Comparison of ENCODE assay signal across 14 cellular contexts in genomic region chr3:24060055-24060454, GRCh38.
DNase-seq lines count a peak whose midpoint lies in the region; ATAC-seq, FAIRE-seq and TF ChIP-seq lines count a peak whose summit lies in the region.
"Had no signal": no experiment of that assay in that cellular context is flagged by ENCODE, and none has a peak within 500 bp of the region (broad histone marks: within the 10 kb centered on the region; RNA-seq: fewer than 3 reads in every experiment).

No MANE protein-coding gene starts in this region.

- no peaks in the 10 kb centered on the region for H3K9me3 Mint-ChIP-seq in activated CD4-positive, alpha-beta memory T cell treated with anti-CD3 and anti-CD28 coated beads for 36 hours
- H3K9me3 Mint-ChIP-seq: activated CD4-positive, alpha-beta T cell treated with anti-CD3 and anti-CD28 coated beads, Interleukin-2, amount 10 ng/mL, durations not matched to agents 24 days and 14 days; activated naive CD4-positive, alpha-beta T cell treated with anti-CD3 and anti-CD28 coated beads, Interleukin-2, amount 10 ng/mL, durations not matched to agents 7 days and 5 days had no signal

- ATAC-seq in GM18505 (IDR thresholded peaks at IDR 0.05; ENCODE audit: unreplicated experiment) = no peak
- ATAC-seq: left colon, right lobe of liver had no signal

- no peak overlapping the region for H3K27ac Mint-ChIP-seq in activated CD4-positive, alpha-beta memory T cell treated with anti-CD3 and anti-CD28 coated beads for 36 hours
- H3K27ac Mint-ChIP-seq: activated CD4-positive, alpha-beta T cell treated with anti-CD3 and anti-CD28 coated beads, Interleukin-2, amount 10 ng/mL, durations not matched to agents 24 days and 14 days; activated naive CD4-positive, alpha-beta T cell treated with anti-CD3 and anti-CD28 coated beads, Interleukin-2, amount 10 ng/mL, durations not matched to agents 7 days and 5 days had no signal

- no peak for FAIRE-seq in GM19239 (lab: Jason Lieb, UNC)

- H3K36me3 Mint-ChIP-seq in activated CD4-positive, alpha-beta memory T cell treated with anti-CD3 and anti-CD28 coated beads for 36 hours = no peaks in the 10 kb centered on the region
- H3K36me3 Mint-ChIP-seq: activated naive CD4-positive, alpha-beta T cell treated with anti-CD3 and anti-CD28 coated beads, Interleukin-2, amount 10 ng/mL, durations not matched to agents 7 days and 5 days had no signal

- peaks cover 5% of the 10 kb centered on the region for H3K27me3 Mint-ChIP-seq in activated CD4-positive, alpha-beta memory T cell treated with anti-CD3 and anti-CD28 coated beads for 36 hours

- no peaks in the 10 kb centered on the region for H3K4me1 Mint-ChIP-seq in activated CD4-positive, alpha-beta memory T cell treated with anti-CD3 and anti-CD28 coated beads for 36 hours (ENCODE audit: low read depth)
- H3K4me1 Mint-ChIP-seq: activated CD4-positive, alpha-beta T cell treated with anti-CD3 and anti-CD28 coated beads, Interleukin-2, amount 10 ng/mL, durations not matched to agents 24 days and 14 days; activated naive CD4-positive, alpha-beta T cell treated with anti-CD3 and anti-CD28 coated beads, Interleukin-2, amount 10 ng/mL, durations not matched to agents 7 days and 5 days had no signal

- DNase-seq in HPDE6-E6E7 (ENCODE audit: extremely low spot score) = peak; percentile 37
- peak; percentile 94 for DNase-seq in epithelial cell of esophagus (ENCODE audit: low read depth)
- DNase-seq in kidney epithelial cell (ENCODE audit: low read depth) = peak; percentile 16
- peak; percentile 33 to 76 for DNase-seq in tibial artery
- no peak for DNase-seq in activated CD4-positive, alpha-beta memory T cell treated with anti-CD3 and anti-CD28 coated beads for 36 hours
- DNase-seq in GM19239 (ENCODE audit: insufficient read length, low spot score) = no peak
- no peak for DNase-seq in superior temporal gyrus (ENCODE audit: extremely low spot score)
- DNase-seq: activated CD4-positive, alpha-beta T cell treated with anti-CD3 and anti-CD28 coated beads, Interleukin-2, amount 10 ng/mL, durations not matched to agents 24 days and 14 days; activated naive CD4-positive, alpha-beta T cell treated with anti-CD3 and anti-CD28 coated beads, Interleukin-2, amount 10 ng/mL, durations not matched to agents 7 days and 5 days; DMS 273 treated with DMSO at 0.1 percent for 48 hours; left colon; NCI-H524; right lobe of liver had no signal

- peak overlapping the region; percentile 71 to 77 for H3K27ac ChIP-seq in tibial artery
- H3K27ac ChIP-seq: right lobe of liver had no signal

- no peak for TF ChIP-seq POLR2A in GM18505 (IDR thresholded peaks at IDR 0.05; ENCODE audit: borderline replicate concordance, extremely low read depth, insufficient read depth, insufficient read length)

- no peaks in the 10 kb centered on the region for H3K9me3 ChIP-seq in tibial artery
- H3K9me3 ChIP-seq: right lobe of liver had no signal

- H3K36me3 ChIP-seq in kidney epithelial cell (ENCODE audit: control insufficient read depth, insufficient read depth, low read length) (no peaks in the 10 kb centered on the region), tibial artery (no peaks in the 10 kb centered on the region)
- H3K36me3 ChIP-seq: right lobe of liver had no signal

- H3K4me3 Mint-ChIP-seq in activated CD4-positive, alpha-beta memory T cell treated with anti-CD3 and anti-CD28 coated beads for 36 hours = no peak overlapping the region
- H3K4me3 Mint-ChIP-seq: activated CD4-positive, alpha-beta T cell treated with anti-CD3 and anti-CD28 coated beads, Interleukin-2, amount 10 ng/mL, durations not matched to agents 24 days and 14 days; activated naive CD4-positive, alpha-beta T cell treated with anti-CD3 and anti-CD28 coated beads, Interleukin-2, amount 10 ng/mL, durations not matched to agents 7 days and 5 days had no signal

- H3K27me3 ChIP-seq in kidney epithelial cell (ENCODE audit: control insufficient read depth, insufficient read depth, low read length) = no peaks in the 10 kb centered on the region
- no peaks in the 10 kb centered on the region for H3K27me3 ChIP-seq in tibial artery
- H3K27me3 ChIP-seq: right lobe of liver had no signal

- H3K4me1 ChIP-seq in tibial artery = peaks cover 0 to 19% (median 9%) of the 10 kb centered on the region in 4 donors
- H3K4me1 ChIP-seq: right lobe of liver had no signal

- CTCF ChIA-PET in activated CD4-positive, alpha-beta memory T cell treated with anti-CD3 and anti-CD28 coated beads for 36 hours (lab: Charles Lee) = no interaction called here

- POLR2A ChIA-PET in activated CD4-positive, alpha-beta memory T cell treated with anti-CD3 and anti-CD28 coated beads for 36 hours (lab: Charles Lee) = no interaction called here

- intact Hi-C loops in tibial artery (cut with DNase I; ENCODE audit: low total_unique reads) = no loop called here
- intact Hi-C loops in activated CD4-positive, alpha-beta memory T cell treated with anti-CD3 and anti-CD28 coated beads for 36 hours (cut with micrococcal nuclease) = no loop called here

- H3K4me3 ChIP-seq in epithelial cell of esophagus (ENCODE audit: low read length) (no peak overlapping the region), kidney epithelial cell (ENCODE audit: low read depth, low read length) (no peak overlapping the region), tibial artery (no peak overlapping the region)
- H3K4me3 ChIP-seq: right lobe of liver had no signal

- TF ChIP-seq CTCF in epithelial cell of esophagus (IDR thresholded peaks at IDR 0.05; ENCODE audit: insufficient read depth, low read depth, low read length, missing control alignments) = peak; percentile 30
- no peak for TF ChIP-seq CTCF in kidney epithelial cell (IDR thresholded peaks at IDR 0.05; ENCODE audit: insufficient read depth, low read length, poor library complexity, severe bottlenecking)
- peak; percentile 16 to 35 for TF ChIP-seq CTCF in tibial artery (IDR thresholded peaks at IDR 0.05)

Comparison
In these comparisons a context has a peak if more than half of its experiments do, and no peak if none do; other contexts are left out.
1. DNase-seq: peak in HPDE6-E6E7 (single experiment), epithelial cell of esophagus (single experiment), kidney epithelial cell (single experiment) and tibial artery (2 of 2); none in activated CD4-positive, alpha-beta memory T cell treated with anti-CD3 and anti-CD28 coated beads for 36 hours (single experiment), GM19239 (single experiment) and superior temporal gyrus (single experiment).